In the genomic region with DNA sequence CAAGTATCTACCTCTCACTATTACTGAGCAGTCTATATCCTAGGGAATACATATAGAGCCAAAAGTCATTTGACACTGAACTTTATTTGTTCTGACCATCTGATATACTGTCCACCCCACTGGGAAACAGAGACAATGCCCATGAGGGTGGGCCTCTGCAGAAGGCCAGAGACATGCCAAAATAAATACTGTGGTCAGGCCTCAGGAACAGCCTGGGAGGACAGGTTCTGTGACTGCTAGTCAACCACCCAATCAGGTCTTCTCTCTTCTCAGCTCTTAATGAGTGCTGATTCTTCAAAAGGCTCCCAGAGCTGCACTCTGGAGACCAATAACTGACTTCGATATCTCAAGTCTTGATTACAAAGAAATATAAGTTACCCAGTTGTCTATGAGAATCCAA, we compare ENCODE assay signal across 8 cellular contexts. TPM values are rescaled to one million over a fixed set of nuclear protein-coding genes. Genes with fewer than 3 reads are reported as not detected.
DNase-seq lines count a peak whose midpoint lies in the region; ATAC-seq and TF ChIP-seq lines count a peak whose summit lies in the region.

No MANE protein-coding gene starts in this region.

- H3K9me3 ChIP-seq in adrenal gland (replicated peaks in 1 of 3) (no peaks in the 10 kb centered on the region), spleen (no peaks in the 10 kb centered on the region)

- H3K27me3 ChIP-seq in adrenal gland (no peaks in the 10 kb centered on the region), spleen (replicated peaks in 1 of 7) (no peaks in the 10 kb centered on the region)

- H3K27ac Mint-ChIP-seq in activated CD8-positive, alpha-beta memory T cell treated with anti-CD3 and anti-CD28 coated beads, Interleukin-2, amount 10 ng/mL, durations not matched to agents 7 days and 5 days: no peak overlapping the region

- no peaks in the 10 kb centered on the region for H3K36me3 ChIP-seq in adrenal gland (replicated peaks in 1 of 2)
- H3K36me3 ChIP-seq in spleen: no peaks in the 10 kb centered on the region

- intact Hi-C loops in adrenal gland (cut with DNase I) (no loop called here), spleen (cut with DNase I; ENCODE audit: low total_unique reads) (loop anchor here (5.0 kb wide), 1 partner anchor 121 kb away; no protein-coding TSS in a partner anchor)

- no peaks in the 10 kb centered on the region for H3K9me3 Mint-ChIP-seq in activated CD8-positive, alpha-beta memory T cell treated with anti-CD3 and anti-CD28 coated beads, Interleukin-2, amount 10 ng/mL, durations not matched to agents 7 days and 5 days (ENCODE audit: low read depth)

- CTCF ChIA-PET in activated CD8-positive, alpha-beta memory T cell treated with anti-CD3 and anti-CD28 coated beads, Interleukin-2, amount 10 ng/mL, durations not matched to agents 7 days and 5 days (lab: Charles Lee): interaction anchor here (0.7 to 4.1 kb wide), 31 partner anchors 10 to 136 kb away, joined by 3 to 31 read pairs (median 5); partner anchors contain the start of genes HJV, ITGA10, LIX1L and NUDT17

- no peak for TF ChIP-seq CTCF in adrenal gland (IDR thresholded peaks at IDR 0.05)
- TF ChIP-seq CTCF in spleen (IDR thresholded peaks at IDR 0.05 in 8 of 11, conservative IDR thresholded peaks at IDR 0.05 in 3 of 11): no peak

- peak; percentile 87 for DNase-seq in HT-29 (ENCODE audit: low spot score)
- DNase-seq in adrenal gland: no peak
- peak; percentile 58 for DNase-seq in iris pigment epithelial cell (ENCODE audit: low read depth)
- DNase-seq in spleen: no peak
- DNase-seq in cerebellar nuclear complex (lab: John Stamatoyannopoulos, UW): no peak
- DNase-seq in activated CD8-positive, alpha-beta memory T cell treated with anti-CD3 and anti-CD28 coated beads, Interleukin-2, amount 10 ng/mL, durations not matched to agents 7 days and 5 days: no peak
- no peak for DNase-seq in inferior parietal cortex (ENCODE audit: extremely low spot score)

- H3K4me3 Mint-ChIP-seq in activated CD8-positive, alpha-beta memory T cell treated with anti-CD3 and anti-CD28 coated beads, Interleukin-2, amount 10 ng/mL, durations not matched to agents 7 days and 5 days: no peak overlapping the region

- peaks cover 4% of the 10 kb centered on the region for H3K4me1 Mint-ChIP-seq in activated CD8-positive, alpha-beta memory T cell treated with anti-CD3 and anti-CD28 coated beads, Interleukin-2, amount 10 ng/mL, durations not matched to agents 7 days and 5 days

- H3K4me1 ChIP-seq in adrenal gland (replicated peaks in 1 of 2): peaks cover 19 to 24% of the 10 kb centered on the region in 2 donors
- H3K4me1 ChIP-seq in spleen: peaks cover 0 to 34% (median 20%) of the 10 kb centered on the region in 6 donors

- TF ChIP-seq POLR2A in adrenal gland (IDR thresholded peaks at IDR 0.05) (no peak), spleen (IDR thresholded peaks at IDR 0.05) (no peak)

- ATAC-seq in HG03432 (IDR thresholded peaks at IDR 0.05; ENCODE audit: unreplicated experiment): no peak
- no peak for ATAC-seq in activated CD8-positive, alpha-beta memory T cell treated with anti-CD3 and anti-CD28 coated beads, Interleukin-2, amount 10 ng/mL, durations not matched to agents 7 days and 5 days

- WGBS in adrenal gland, 4 donors: 8 to 38% (median 37%) methylated on average over 1 of the region's 1 CpG
- WGBS in spleen, 5 donors: 63 to 92% (median 80%) methylated on average over 1 of the region's 1 CpG

- peak overlapping the region in 3 of 5 donors; percentile 80 to 88 (median 86) for H3K27ac ChIP-seq in adrenal gland
- peak overlapping the region in 7 of 8 donors; percentile 55 to 80 (median 74) for H3K27ac ChIP-seq in spleen

- H3K27me3 Mint-ChIP-seq in activated CD8-positive, alpha-beta memory T cell treated with anti-CD3 and anti-CD28 coated beads, Interleukin-2, amount 10 ng/mL, durations not matched to agents 7 days and 5 days: peaks cover 5% of the 10 kb centered on the region

- no peak overlapping the region for H3K4me3 ChIP-seq in adrenal gland
- H3K4me3 ChIP-seq in spleen: no peak overlapping the region

- no peaks in the 10 kb centered on the region for H3K36me3 Mint-ChIP-seq in activated CD8-positive, alpha-beta memory T cell treated with anti-CD3 and anti-CD28 coated beads, Interleukin-2, amount 10 ng/mL, durations not matched to agents 7 days and 5 days

RNA-seq across cellular contexts. Expression of gene ANKRD35, which starts 5.5 kb away (rescaled TPM):
- total RNA-seq in HT-29 (2014; rRNA removed; shearing (Covaris generic)): 0.29 and 0.46 TPM in 2 replicates
- total RNA-seq in adrenal gland (1 to 10 TPM in 3 of 8 donors, under 1 TPM in 4, not detected in 1; 0.37 to 1.3 (median 0.76) TPM), spleen (1 to 10 TPM in 1 of 7 donors, under 1 TPM in 6; 0.26 to 1.3 (median 0.47) TPM)
- polyA plus RNA-seq in adrenal gland (1 to 10 TPM in 2 of 3 donors, under 1 TPM in 1; 0.55 to 2.0 (median 1.2) TPM), spleen (under 1 TPM; 0.38 to 0.65 (median 0.57) TPM)
- 1 to 10 TPM; 1.1 to 1.4 TPM for total RNA-seq in activated CD8-positive, alpha-beta memory T cell treated with anti-CD3 and anti-CD28 coated beads, Interleukin-2, amount 10 ng/mL, durations not matched to agents 7 days and 5 days

RNA-seq across cellular contexts. Expression of gene ITGA10, which starts 18.7 kb away (rescaled TPM):
- 0.08 and 0.10 TPM in 2 replicates for total RNA-seq in HT-29 (2014; rRNA removed; shearing (Covaris generic))
- total RNA-seq in adrenal gland (1 to 10 TPM in 7 of 8 donors, under 1 TPM in 1; 0.54 to 2.7 (median 1.6) TPM), spleen (1 to 10 TPM in 6 of 7 donors, under 1 TPM in 1; 0.69 to 5.3 (median 3.0) TPM)
- polyA plus RNA-seq in adrenal gland (1 to 10 TPM in 2 of 3 donors, under 1 TPM in 1; 0.93 to 4.0 (median 3.6) TPM), spleen (1 to 10 TPM; 1.0 to 2.1 (median 2.0) TPM)
- 1 to 10 TPM; 1.8 to 2.1 TPM for total RNA-seq in activated CD8-positive, alpha-beta memory T cell treated with anti-CD3 and anti-CD28 coated beads, Interleukin-2, amount 10 ng/mL, durations not matched to agents 7 days and 5 days

RNA-seq across cellular contexts. Expression of gene PEX11B, which starts 27.4 kb away (rescaled TPM):
- total RNA-seq in HT-29 (2014; rRNA removed; shearing (Covaris generic)): 10.5 and 11.1 TPM in 2 replicates
- 10 to 100 TPM; 24.8 to 44.4 (median 32.4) TPM for total RNA-seq in adrenal gland
- polyA plus RNA-seq in adrenal gland: 10 to 100 TPM; 21.2 to 52.9 (median 25.8) TPM
- 10 to 100 TPM; 23.4 to 35.4 (median 32.3) TPM for total RNA-seq in spleen
- polyA plus RNA-seq in spleen: 10 to 100 TPM; 20.3 to 28.0 (median 26.7) TPM
- total RNA-seq in activated CD8-positive, alpha-beta memory T cell treated with anti-CD3 and anti-CD28 coated beads, Interleukin-2, amount 10 ng/mL, durations not matched to agents 7 days and 5 days: 10 to 100 TPM; 27.3 to 36.2 TPM

RNA-seq across cellular contexts. Expression of gene PIAS3, which starts 32.3 kb away (rescaled TPM):
- 15.8 and 25.2 TPM in 2 replicates for total RNA-seq in HT-29 (2014; rRNA removed; shearing (Covaris generic))
- total RNA-seq in adrenal gland (10 to 100 TPM in 7 of 8 donors, 1 to 10 TPM in 1; 7.5 to 34.1 (median 22.0) TPM), spleen (10 to 100 TPM; 20.1 to 29.5 (median 26.2) TPM)
- polyA plus RNA-seq in adrenal gland (10 to 100 TPM; 17.9 to 40.5 (median 26.0) TPM), spleen (10 to 100 TPM; 10.1 to 16.9 (median 11.7) TPM)
- 10 to 100 TPM; 20.3 to 23.6 TPM for total RNA-seq in activated CD8-positive, alpha-beta memory T cell treated with anti-CD3 and anti-CD28 coated beads, Interleukin-2, amount 10 ng/mL, durations not matched to agents 7 days and 5 days

RNA-seq across cellular contexts. Expression of gene RBM8A, which starts 36.1 kb away (rescaled TPM):
- total RNA-seq in HT-29 (2014; rRNA removed; shearing (Covaris generic)): 88.3 and 93.5 TPM in 2 replicates
- total RNA-seq in adrenal gland (100 to 1,000 TPM in 5 of 8 donors, 10 to 100 TPM in 3; 68.9 to 171 (median 111) TPM), spleen (100 to 1,000 TPM; 111 to 187 (median 122) TPM)
- polyA plus RNA-seq in adrenal gland (100 to 1,000 TPM in 2 of 3 donors, 10 to 100 TPM in 1; 61.5 to 223 (median 102) TPM), spleen (100 to 1,000 TPM in 2 of 3 donors, 10 to 100 TPM in 1; 87.0 to 117 (median 101) TPM)
- 100 to 1,000 TPM; 189 to 249 TPM for total RNA-seq in activated CD8-positive, alpha-beta memory T cell treated with anti-CD3 and anti-CD28 coated beads, Interleukin-2, amount 10 ng/mL, durations not matched to agents 7 days and 5 days

Comparison
In these comparisons a context has a peak if more than half of its experiments do, and no peak if none do; other contexts are left out.
1. DNase-seq: peak in HT-29 (single experiment) and iris pigment epithelial cell (single experiment); none in adrenal gland (0 of 7), spleen (single experiment), cerebellar nuclear complex (0 of 2), activated CD8-positive, alpha-beta memory T cell treated with anti-CD3 and anti-CD28 coated beads, Interleukin-2, amount 10 ng/mL, durations not matched to agents 7 days and 5 days (single experiment) and inferior parietal cortex (single experiment).